ENCODE assay signal across 1 cellular context in genomic region chr15:95845862-95846515, GRCh38.
TF ChIP-seq lines count a peak whose summit lies in the region.

No MANE protein-coding gene starts in this region.

TF ChIP-seq in H1, 55 proteins besides CTCF, POLR2A, EP300 and RAD21 (continued from another document):
- TF ChIP-seq, protein P1, sequence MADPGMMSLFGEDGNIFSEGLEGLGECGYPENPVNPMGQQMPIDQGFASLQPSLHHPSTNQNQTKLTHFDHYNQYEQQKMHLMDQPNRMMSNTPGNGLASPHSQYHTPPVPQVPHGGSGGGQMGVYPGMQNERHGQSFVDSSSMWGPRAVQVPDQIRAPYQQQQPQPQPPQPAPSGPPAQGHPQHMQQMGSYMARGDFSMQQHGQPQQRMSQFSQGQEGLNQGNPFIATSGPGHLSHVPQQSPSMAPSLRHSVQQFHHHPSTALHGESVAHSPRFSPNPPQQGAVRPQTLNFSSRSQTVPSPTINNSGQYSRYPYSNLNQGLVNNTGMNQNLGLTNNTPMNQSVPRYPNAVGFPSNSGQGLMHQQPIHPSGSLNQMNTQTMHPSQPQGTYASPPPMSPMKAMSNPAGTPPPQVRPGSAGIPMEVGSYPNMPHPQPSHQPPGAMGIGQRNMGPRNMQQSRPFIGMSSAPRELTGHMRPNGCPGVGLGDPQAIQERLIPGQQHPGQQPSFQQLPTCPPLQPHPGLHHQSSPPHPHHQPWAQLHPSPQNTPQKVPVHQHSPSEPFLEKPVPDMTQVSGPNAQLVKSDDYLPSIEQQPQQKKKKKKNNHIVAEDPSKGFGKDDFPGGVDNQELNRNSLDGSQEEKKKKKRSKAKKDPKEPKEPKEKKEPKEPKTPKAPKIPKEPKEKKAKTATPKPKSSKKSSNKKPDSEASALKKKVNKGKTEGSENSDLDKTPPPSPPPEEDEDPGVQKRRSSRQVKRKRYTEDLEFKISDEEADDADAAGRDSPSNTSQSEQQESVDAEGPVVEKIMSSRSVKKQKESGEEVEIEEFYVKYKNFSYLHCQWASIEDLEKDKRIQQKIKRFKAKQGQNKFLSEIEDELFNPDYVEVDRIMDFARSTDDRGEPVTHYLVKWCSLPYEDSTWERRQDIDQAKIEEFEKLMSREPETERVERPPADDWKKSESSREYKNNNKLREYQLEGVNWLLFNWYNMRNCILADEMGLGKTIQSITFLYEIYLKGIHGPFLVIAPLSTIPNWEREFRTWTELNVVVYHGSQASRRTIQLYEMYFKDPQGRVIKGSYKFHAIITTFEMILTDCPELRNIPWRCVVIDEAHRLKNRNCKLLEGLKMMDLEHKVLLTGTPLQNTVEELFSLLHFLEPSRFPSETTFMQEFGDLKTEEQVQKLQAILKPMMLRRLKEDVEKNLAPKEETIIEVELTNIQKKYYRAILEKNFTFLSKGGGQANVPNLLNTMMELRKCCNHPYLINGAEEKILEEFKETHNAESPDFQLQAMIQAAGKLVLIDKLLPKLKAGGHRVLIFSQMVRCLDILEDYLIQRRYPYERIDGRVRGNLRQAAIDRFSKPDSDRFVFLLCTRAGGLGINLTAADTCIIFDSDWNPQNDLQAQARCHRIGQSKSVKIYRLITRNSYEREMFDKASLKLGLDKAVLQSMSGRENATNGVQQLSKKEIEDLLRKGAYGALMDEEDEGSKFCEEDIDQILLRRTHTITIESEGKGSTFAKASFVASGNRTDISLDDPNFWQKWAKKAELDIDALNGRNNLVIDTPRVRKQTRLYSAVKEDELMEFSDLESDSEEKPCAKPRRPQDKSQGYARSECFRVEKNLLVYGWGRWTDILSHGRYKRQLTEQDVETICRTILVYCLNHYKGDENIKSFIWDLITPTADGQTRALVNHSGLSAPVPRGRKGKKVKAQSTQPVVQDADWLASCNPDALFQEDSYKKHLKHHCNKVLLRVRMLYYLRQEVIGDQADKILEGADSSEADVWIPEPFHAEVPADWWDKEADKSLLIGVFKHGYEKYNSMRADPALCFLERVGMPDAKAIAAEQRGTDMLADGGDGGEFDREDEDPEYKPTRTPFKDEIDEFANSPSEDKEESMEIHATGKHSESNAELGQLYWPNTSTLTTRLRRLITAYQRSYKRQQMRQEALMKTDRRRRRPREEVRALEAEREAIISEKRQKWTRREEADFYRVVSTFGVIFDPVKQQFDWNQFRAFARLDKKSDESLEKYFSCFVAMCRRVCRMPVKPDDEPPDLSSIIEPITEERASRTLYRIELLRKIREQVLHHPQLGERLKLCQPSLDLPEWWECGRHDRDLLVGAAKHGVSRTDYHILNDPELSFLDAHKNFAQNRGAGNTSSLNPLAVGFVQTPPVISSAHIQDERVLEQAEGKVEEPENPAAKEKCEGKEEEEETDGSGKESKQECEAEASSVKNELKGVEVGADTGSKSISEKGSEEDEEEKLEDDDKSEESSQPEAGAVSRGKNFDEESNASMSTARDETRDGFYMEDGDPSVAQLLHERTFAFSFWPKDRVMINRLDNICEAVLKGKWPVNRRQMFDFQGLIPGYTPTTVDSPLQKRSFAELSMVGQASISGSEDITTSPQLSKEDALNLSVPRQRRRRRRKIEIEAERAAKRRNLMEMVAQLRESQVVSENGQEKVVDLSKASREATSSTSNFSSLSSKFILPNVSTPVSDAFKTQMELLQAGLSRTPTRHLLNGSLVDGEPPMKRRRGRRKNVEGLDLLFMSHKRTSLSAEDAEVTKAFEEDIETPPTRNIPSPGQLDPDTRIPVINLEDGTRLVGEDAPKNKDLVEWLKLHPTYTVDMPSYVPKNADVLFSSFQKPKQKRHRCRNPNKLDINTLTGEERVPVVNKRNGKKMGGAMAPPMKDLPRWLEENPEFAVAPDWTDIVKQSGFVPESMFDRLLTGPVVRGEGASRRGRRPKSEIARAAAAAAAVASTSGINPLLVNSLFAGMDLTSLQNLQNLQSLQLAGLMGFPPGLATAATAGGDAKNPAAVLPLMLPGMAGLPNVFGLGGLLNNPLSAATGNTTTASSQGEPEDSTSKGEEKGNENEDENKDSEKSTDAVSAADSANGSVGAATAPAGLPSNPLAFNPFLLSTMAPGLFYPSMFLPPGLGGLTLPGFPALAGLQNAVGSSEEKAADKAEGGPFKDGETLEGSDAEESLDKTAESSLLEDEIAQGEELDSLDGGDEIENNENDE (IDR thresholded peaks at IDR 0.05; ENCODE audit: insufficient replicate concordance, low read length): no peak
- no peak for TF ChIP-seq KDM5A (IDR thresholded peaks at IDR 0.05; ENCODE audit: low read length)
- TF ChIP-seq KDM1A (IDR thresholded peaks at IDR 0.05; ENCODE audit: borderline replicate concordance, low read length): no peak
- no peak for TF ChIP-seq SAP30 (IDR thresholded peaks at IDR 0.05; ENCODE audit: insufficient read depth, insufficient replicate concordance, low read length)
- no peak for TF ChIP-seq PHF8 (conservative IDR thresholded peaks at IDR 0.05; ENCODE audit: low read depth, low read length)
- TF ChIP-seq KDM4A (IDR thresholded peaks at IDR 0.05; ENCODE audit: low read depth, low read length, severe bottlenecking): no peak
- no peak for TF ChIP-seq POU5F1 (IDR thresholded peaks at IDR 0.05; ENCODE audit: low read depth, low read length)
- TF ChIP-seq HDAC2 (IDR thresholded peaks at IDR 0.05; ENCODE audit: borderline replicate concordance in 1 of 2, low read depth in 2 of 2, low read length in 2 of 2): no peak
- no peak for TF ChIP-seq CHD1 (IDR thresholded peaks at IDR 0.05; ENCODE audit: low read depth, low read length)
- no peak for TF ChIP-seq CBX8 (IDR thresholded peaks at IDR 0.05; ENCODE audit: borderline replicate concordance, low read depth, low read length)
- no peak for TF ChIP-seq JUND (IDR thresholded peaks at IDR 0.05; ENCODE audit: low read length)
- TF ChIP-seq SP2 (IDR thresholded peaks at IDR 0.05; ENCODE audit: low read length): no peak
- TF ChIP-seq CTBP2 (IDR thresholded peaks at IDR 0.05; ENCODE audit: borderline replicate concordance, insufficient read depth, insufficient read length, low read length): no peak
- no peak for TF ChIP-seq TEAD4 (IDR thresholded peaks at IDR 0.05; ENCODE audit: low read depth, low read length)
